ENCODE assay signal across 1 cellular context in the genomic region with DNA sequence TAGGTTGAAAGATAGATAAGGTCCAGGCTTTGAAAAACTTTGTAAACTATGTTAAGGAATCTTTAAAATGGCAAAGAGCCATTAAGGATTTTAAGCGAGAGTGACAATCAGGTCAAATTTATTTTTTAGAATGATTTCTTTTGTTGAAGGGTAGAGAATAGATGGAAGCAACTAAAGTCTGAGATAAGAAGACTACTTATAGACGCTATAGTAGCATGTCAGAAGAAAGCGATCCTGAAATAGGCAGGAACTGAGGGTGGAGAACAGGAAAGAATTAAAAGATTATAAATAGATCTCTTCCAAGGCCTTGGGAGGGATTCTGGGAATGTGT.
TF ChIP-seq lines count a peak whose summit lies in the region.

No MANE protein-coding gene starts in this region.

TF ChIP-seq in K562, 482 proteins besides CTCF, POLR2A, EP300 and RAD21 (continued from another document):
- TF ChIP-seq, protein P1, sequence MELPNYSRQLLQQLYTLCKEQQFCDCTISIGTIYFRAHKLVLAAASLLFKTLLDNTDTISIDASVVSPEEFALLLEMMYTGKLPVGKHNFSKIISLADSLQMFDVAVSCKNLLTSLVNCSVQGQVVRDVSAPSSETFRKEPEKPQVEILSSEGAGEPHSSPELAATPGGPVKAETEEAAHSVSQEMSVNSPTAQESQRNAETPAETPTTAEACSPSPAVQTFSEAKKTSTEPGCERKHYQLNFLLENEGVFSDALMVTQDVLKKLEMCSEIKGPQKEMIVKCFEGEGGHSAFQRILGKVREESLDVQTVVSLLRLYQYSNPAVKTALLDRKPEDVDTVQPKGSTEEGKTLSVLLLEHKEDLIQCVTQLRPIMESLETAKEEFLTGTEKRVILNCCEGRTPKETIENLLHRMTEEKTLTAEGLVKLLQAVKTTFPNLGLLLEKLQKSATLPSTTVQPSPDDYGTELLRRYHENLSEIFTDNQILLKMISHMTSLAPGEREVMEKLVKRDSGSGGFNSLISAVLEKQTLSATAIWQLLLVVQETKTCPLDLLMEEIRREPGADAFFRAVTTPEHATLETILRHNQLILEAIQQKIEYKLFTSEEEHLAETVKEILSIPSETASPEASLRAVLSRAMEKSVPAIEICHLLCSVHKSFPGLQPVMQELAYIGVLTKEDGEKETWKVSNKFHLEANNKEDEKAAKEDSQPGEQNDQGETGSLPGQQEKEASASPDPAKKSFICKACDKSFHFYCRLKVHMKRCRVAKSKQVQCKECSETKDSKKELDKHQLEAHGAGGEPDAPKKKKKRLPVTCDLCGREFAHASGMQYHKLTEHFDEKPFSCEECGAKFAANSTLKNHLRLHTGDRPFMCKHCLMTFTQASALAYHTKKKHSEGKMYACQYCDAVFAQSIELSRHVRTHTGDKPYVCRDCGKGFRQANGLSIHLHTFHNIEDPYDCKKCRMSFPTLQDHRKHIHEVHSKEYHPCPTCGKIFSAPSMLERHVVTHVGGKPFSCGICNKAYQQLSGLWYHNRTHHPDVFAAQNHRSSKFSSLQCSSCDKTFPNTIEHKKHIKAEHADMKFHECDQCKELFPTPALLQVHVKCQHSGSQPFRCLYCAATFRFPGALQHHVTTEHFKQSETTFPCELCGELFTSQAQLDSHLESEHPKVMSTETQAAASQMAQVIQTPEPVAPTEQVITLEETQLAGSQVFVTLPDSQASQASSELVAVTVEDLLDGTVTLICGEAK (IDR thresholded peaks at IDR 0.05) = peak; percentile 51; the same call in 1 of the 2 replicates
- TF ChIP-seq, protein P1 (CRISPR knock-in tag; IDR thresholded peaks at IDR 0.05) = no peak
- TF ChIP-seq, protein P2, sequence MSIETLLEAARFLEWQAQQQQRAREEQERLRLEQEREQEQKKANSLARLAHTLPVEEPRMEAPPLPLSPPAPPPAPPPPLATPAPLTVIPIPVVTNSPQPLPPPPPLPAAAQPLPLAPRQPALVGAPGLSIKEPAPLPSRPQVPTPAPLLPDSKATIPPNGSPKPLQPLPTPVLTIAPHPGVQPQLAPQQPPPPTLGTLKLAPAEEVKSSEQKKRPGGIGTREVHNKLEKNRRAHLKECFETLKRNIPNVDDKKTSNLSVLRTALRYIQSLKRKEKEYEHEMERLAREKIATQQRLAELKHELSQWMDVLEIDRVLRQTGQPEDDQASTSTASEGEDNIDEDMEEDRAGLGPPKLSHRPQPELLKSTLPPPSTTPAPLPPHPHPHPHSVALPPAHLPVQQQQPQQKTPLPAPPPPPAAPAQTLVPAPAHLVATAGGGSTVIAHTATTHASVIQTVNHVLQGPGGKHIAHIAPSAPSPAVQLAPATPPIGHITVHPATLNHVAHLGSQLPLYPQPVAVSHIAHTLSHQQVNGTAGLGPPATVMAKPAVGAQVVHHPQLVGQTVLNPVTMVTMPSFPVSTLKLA (conservative IDR thresholded peaks at IDR 0.05) = 0 out of 4 replicates have a peak, but pooled peaks of 1 of the 2 experiments have one; percentile 41
- TF ChIP-seq MYBL2 (IDR thresholded peaks at IDR 0.05; ENCODE audit: low read depth) (no peak; the same call in 1 of the 2 replicates), MYBL2 (CRISPR knock-in tag; IDR thresholded peaks at IDR 0.05; ENCODE audit: borderline replicate concordance) (no peak), SMAD4 (CRISPR knock-in tag; conservative IDR thresholded peaks at IDR 0.05) (0 out of 2 replicates have a peak, but pooled peaks have one; percentile 30), FOXJ2 (tag; IDR thresholded peaks at IDR 0.05) (0 out of 2 replicates have a peak, but pooled peaks have one; percentile 27), ZNF146 (CRISPR knock-in tag; IDR thresholded peaks at IDR 0.05; ENCODE audit: unreplicated experiment) (no peak), ADNP (tag; IDR thresholded peaks at IDR 0.05) (peak; percentile 73), BRF1 (IDR thresholded peaks at IDR 0.05; ENCODE audit: borderline replicate concordance, extremely low read depth, insufficient read length) (no peak), ARNT (IDR thresholded peaks at IDR 0.05) (0 out of 4 replicates have a peak, but pooled peaks of 1 of the 2 experiments have one; percentile 23), ZNF217 (CRISPR knock-in tag; IDR thresholded peaks at IDR 0.05) (no peak), TCFL5 (CRISPR knock-in tag; conservative IDR thresholded peaks at IDR 0.05) (no peak), ZNF140 (CRISPR knock-in tag; IDR thresholded peaks at IDR 0.05) (no peak), CREB1 (IDR thresholded peaks at IDR 0.05) (no peak), CREB1 (CRISPR knock-in tag; IDR thresholded peaks at IDR 0.05) (peak; percentile 4; the same call in 1 of the 2 replicates), BCL6 (CRISPR knock-in tag; IDR thresholded peaks at IDR 0.05) (no peak), POLR2AphosphoS2 (IDR thresholded peaks at IDR 0.05; ENCODE audit: low read length) (no peak), SRSF9 (IDR thresholded peaks at IDR 0.05; ENCODE audit: borderline replicate concordance, low read depth, low read length) (no peak)
- TF ChIP-seq, protein P3, sequence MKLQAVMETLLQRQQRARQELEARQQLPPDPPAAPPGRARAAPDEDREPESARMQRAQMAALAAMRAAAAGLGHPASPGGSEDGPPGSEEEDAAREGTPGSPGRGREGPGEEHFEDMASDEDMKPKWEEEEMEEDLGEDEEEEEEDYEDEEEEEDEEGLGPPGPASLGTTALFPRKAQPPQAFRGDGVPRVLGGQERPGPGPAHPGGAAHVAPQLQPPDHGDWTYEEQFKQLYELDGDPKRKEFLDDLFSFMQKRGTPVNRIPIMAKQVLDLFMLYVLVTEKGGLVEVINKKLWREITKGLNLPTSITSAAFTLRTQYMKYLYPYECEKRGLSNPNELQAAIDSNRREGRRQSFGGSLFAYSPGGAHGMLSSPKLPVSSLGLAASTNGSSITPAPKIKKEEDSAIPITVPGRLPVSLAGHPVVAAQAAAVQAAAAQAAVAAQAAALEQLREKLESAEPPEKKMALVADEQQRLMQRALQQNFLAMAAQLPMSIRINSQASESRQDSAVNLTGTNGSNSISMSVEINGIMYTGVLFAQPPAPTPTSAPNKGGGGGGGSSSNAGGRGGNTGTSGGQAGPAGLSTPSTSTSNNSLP (IDR thresholded peaks at IDR 0.05; ENCODE audit: borderline replicate concordance, low read depth, low read length) = 0 out of 2 replicates have a peak, but pooled peaks have one; percentile 36
- TF ChIP-seq, protein P4, sequence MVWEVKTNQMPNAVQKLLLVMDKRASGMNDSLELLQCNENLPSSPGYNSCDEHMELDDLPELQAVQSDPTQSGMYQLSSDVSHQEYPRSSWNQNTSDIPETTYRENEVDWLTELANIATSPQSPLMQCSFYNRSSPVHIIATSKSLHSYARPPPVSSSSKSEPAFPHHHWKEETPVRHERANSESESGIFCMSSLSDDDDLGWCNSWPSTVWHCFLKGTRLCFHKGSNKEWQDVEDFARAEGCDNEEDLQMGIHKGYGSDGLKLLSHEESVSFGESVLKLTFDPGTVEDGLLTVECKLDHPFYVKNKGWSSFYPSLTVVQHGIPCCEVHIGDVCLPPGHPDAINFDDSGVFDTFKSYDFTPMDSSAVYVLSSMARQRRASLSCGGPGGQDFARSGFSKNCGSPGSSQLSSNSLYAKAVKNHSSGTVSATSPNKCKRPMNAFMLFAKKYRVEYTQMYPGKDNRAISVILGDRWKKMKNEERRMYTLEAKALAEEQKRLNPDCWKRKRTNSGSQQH (CRISPR knock-in tag; IDR thresholded peaks at IDR 0.05) = no peak
- TF ChIP-seq, protein P5, sequence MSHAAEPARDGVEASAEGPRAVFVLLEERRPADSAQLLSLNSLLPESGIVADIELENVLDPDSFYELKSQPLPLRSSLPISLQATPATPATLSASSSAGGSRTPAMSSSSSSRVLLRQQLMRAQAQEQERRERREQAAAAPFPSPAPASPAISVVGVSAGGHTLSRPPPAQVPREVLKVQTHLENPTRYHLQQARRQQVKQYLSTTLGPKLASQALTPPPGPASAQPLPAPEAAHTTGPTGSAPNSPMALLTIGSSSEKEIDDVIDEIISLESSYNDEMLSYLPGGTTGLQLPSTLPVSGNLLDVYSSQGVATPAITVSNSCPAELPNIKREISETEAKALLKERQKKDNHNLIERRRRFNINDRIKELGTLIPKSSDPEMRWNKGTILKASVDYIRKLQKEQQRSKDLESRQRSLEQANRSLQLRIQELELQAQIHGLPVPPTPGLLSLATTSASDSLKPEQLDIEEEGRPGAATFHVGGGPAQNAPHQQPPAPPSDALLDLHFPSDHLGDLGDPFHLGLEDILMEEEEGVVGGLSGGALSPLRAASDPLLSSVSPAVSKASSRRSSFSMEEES (CRISPR knock-in tag; IDR thresholded peaks at IDR 0.05) = no peak
- TF ChIP-seq, protein P6, sequence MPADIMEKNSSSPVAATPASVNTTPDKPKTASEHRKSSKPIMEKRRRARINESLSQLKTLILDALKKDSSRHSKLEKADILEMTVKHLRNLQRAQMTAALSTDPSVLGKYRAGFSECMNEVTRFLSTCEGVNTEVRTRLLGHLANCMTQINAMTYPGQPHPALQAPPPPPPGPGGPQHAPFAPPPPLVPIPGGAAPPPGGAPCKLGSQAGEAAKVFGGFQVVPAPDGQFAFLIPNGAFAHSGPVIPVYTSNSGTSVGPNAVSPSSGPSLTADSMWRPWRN (IDR thresholded peaks at IDR 0.05; ENCODE audit: low read depth) = 0 out of 2 replicates have a peak, but pooled peaks have one; percentile 3
- TF ChIP-seq, protein P7, sequence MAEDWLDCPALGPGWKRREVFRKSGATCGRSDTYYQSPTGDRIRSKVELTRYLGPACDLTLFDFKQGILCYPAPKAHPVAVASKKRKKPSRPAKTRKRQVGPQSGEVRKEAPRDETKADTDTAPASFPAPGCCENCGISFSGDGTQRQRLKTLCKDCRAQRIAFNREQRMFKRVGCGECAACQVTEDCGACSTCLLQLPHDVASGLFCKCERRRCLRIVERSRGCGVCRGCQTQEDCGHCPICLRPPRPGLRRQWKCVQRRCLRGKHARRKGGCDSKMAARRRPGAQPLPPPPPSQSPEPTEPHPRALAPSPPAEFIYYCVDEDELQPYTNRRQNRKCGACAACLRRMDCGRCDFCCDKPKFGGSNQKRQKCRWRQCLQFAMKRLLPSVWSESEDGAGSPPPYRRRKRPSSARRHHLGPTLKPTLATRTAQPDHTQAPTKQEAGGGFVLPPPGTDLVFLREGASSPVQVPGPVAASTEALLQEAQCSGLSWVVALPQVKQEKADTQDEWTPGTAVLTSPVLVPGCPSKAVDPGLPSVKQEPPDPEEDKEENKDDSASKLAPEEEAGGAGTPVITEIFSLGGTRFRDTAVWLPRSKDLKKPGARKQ (CRISPR knock-in tag; IDR thresholded peaks at IDR 0.05) = no peak
